Comparison of ENCODE assay signal across 21 cellular contexts in genomic region chr12:92235703-92236472, GRCh38.
"Had no signal": no experiment of that assay in that cellular context is flagged by ENCODE, and none has a peak within 500 bp of the region (broad histone marks: within the 10 kb centered on the region; RNA-seq: fewer than 3 reads in every experiment).

No MANE protein-coding gene starts in this region.

- H3K4me3 ChIP-seq: MG63, SJSA1, SK-N-MC had no signal

- H3K36me3 Mint-ChIP-seq: IgD-negative memory B cell had no signal

- H3K36me3 ChIP-seq: MG63, SJSA1 had no signal

- DNase-seq: KBM-7, MG63, NCI-H1092, NCI-H1105 treated with DMSO at 0.1 percent for 48 hours, NCI-H1417 treated with DMSO at 0.1 percent for 48 hours, NCI-H146, NCI-H1694 treated with DMSO at 0.1 percent for 48 hours, NCI-H1930, NCI-H2081, NCI-H2107, NCI-H2227 treated with DMSO at 0.1 percent for 48 hours, NCI-H524 treated with DMSO at 0.1 percent for 48 hours, NCI-H69, NCI-H774, Right ventricle myocardium superior, RPMI8226, SIG-M5 had no signal

- H3K27me3 Mint-ChIP-seq: IgD-negative memory B cell had no signal

- H3K4me3 Mint-ChIP-seq: IgD-negative memory B cell had no signal

- H3K4me1 ChIP-seq: SJSA1 had no signal

- H3K9me3 Mint-ChIP-seq: IgD-negative memory B cell had no signal

- H3K27me3 ChIP-seq: MG63, SJSA1 had no signal

- H3K9me3 ChIP-seq: MG63, SJSA1 had no signal

- H3K27ac ChIP-seq: HL-60, SJSA1, SK-N-MC had no signal
